In genomic region chr13:42720858-42721219, GRCh38 we compare ENCODE assay signal across 18 cellular contexts.
DNase-seq lines count a peak whose midpoint lies in the region; TF ChIP-seq lines count a peak whose summit lies in the region.
"Had no signal": no experiment of that assay in that cellular context is flagged by ENCODE, and none has a peak within 500 bp of the region (broad histone marks: within the 10 kb centered on the region; RNA-seq: fewer than 3 reads in every experiment).

No MANE protein-coding gene starts in this region.

- no peaks in the 10 kb centered on the region for H3K27me3 Mint-ChIP-seq in MCF 10A (ENCODE audit: insufficient read depth, unreplicated experiment)
- no peaks in the 10 kb centered on the region for H3K27me3 Mint-ChIP-seq in type B pancreatic cell
- no peaks in the 10 kb centered on the region for H3K27me3 Mint-ChIP-seq in nephron progenitor cell (ENCODE audit: low read depth, poor library complexity)

- H3K9me3 ChIP-seq in breast epithelium (no peaks in the 10 kb centered on the region), SJSA1 (replicated peaks) (no peaks in the 10 kb centered on the region), esophagus squamous epithelium (no peaks in the 10 kb centered on the region)
- H3K9me3 ChIP-seq: right lobe of liver had no signal

- H3K27me3 ChIP-seq in breast epithelium, result no peaks in the 10 kb centered on the region
- no peaks in the 10 kb centered on the region for H3K27me3 ChIP-seq in SJSA1 (replicated peaks)
- no peaks in the 10 kb centered on the region for H3K27me3 ChIP-seq in esophagus squamous epithelium
- H3K27me3 ChIP-seq: right lobe of liver had no signal

- H3K4me3 Mint-ChIP-seq in MCF 10A (ENCODE audit: unreplicated experiment), result peak overlapping the region; percentile 29
- no peak overlapping the region for H3K4me3 Mint-ChIP-seq in type B pancreatic cell
- no peak overlapping the region for H3K4me3 Mint-ChIP-seq in nephron progenitor cell
- H3K4me3 Mint-ChIP-seq: naive thymus-derived CD4-positive, alpha-beta T cell had no signal

- H3K36me3 Mint-ChIP-seq in MCF 10A (ENCODE audit: insufficient read depth, unreplicated experiment) (no peaks in the 10 kb centered on the region), type B pancreatic cell (no peaks in the 10 kb centered on the region), nephron progenitor cell (ENCODE audit: low read depth) (no peaks in the 10 kb centered on the region)
- H3K36me3 Mint-ChIP-seq: naive thymus-derived CD4-positive, alpha-beta T cell had no signal

- in situ Hi-C loops in GM13976 (cut with MboI; ENCODE audit: low sequenced_read_pairs, unreplicated experiment), result no loop called here

- H3K4me1 Mint-ChIP-seq in MCF 10A (ENCODE audit: insufficient read depth, unreplicated experiment), result peaks cover 21% of the 10 kb centered on the region
- H3K4me1 Mint-ChIP-seq in type B pancreatic cell (ENCODE audit: unreplicated experiment), result no peaks in the 10 kb centered on the region
- no peaks in the 10 kb centered on the region for H3K4me1 Mint-ChIP-seq in nephron progenitor cell

- H3K36me3 ChIP-seq in breast epithelium (no peaks in the 10 kb centered on the region), SJSA1 (no peaks in the 10 kb centered on the region), esophagus squamous epithelium (no peaks in the 10 kb centered on the region)
- H3K36me3 ChIP-seq: right lobe of liver had no signal

- DNase-seq in MCF 10A (ENCODE audit: unreplicated experiment) (no peak), breast epithelium (ENCODE audit: low spot score in 2 of 2) (no peak), SJSA1 (ENCODE audit: low read depth in 1 of 2, low spot score in 2 of 2) (no peak), esophagus squamous epithelium (lab: John Stamatoyannopoulos, UW) (no peak), type B pancreatic cell (ENCODE audit: extremely low spot score, unreplicated experiment) (no peak), GM13976 (ENCODE audit: low spot score) (no peak), nephron progenitor cell (no peak), NCI-H1694 treated with DMSO at 0.1 percent for 48 hours (lab: John Stamatoyannopoulos, UW) (no peak)
- DNase-seq: activated effector memory CD4-positive, alpha-beta T cell treated with Interleukin-2 at 50 U/mL for 16 hours; DMS 273 treated with DMSO at 0.1 percent for 48 hours; islet precursor cell; naive thymus-derived CD4-positive, alpha-beta T cell; NCI-H187 treated with DMSO at 0.1 percent for 48 hours; right lobe of liver had no signal

- H3K27ac Mint-ChIP-seq in MCF 10A (ENCODE audit: low read depth, unreplicated experiment), result peak overlapping the region; percentile 91
- peak overlapping the region; percentile 78 for H3K27ac Mint-ChIP-seq in type B pancreatic cell
- no peak overlapping the region for H3K27ac Mint-ChIP-seq in nephron progenitor cell
- H3K27ac Mint-ChIP-seq: naive thymus-derived CD4-positive, alpha-beta T cell had no signal

- CTCF ChIA-PET in MCF 10A (lab: Yijun Ruan, JAX), result interaction anchor here (0.7 kb wide), 1 partner anchor 126 kb away, joined by 3 read pairs; no protein-coding TSS in a partner anchor

- no peak overlapping the region for H3K4me3 ChIP-seq in breast epithelium
- H3K4me3 ChIP-seq in SJSA1, result peak overlapping the region; percentile 9
- H3K4me3 ChIP-seq in esophagus squamous epithelium, result no peak overlapping the region
- H3K4me3 ChIP-seq: right lobe of liver, SK-N-MC had no signal

- POLR2A ChIA-PET in MCF 10A (lab: Yijun Ruan, JAX), result interaction anchor here (0.5 to 1.5 kb wide), 8 partner anchors 8 to 283 kb away, joined by 3 to 5 read pairs (median 4); no protein-coding TSS in a partner anchor

- peak overlapping the region in 1 of 2 donors; percentile 46 for H3K27ac ChIP-seq in breast epithelium
- peak overlapping the region; percentile 93 for H3K27ac ChIP-seq in SJSA1
- H3K27ac ChIP-seq in esophagus squamous epithelium, result peak overlapping the region in 3 of 4 donors; percentile 7 to 44 (median 38)
- H3K27ac ChIP-seq: C4-2B, KMS-11, parathyroid adenoma, right lobe of liver, SK-N-MC had no signal

- TF ChIP-seq CTCF in MCF 10A (IDR thresholded peaks at IDR 0.05; ENCODE audit: unreplicated experiment), result no peak
- no peak for TF ChIP-seq CTCF in breast epithelium (IDR thresholded peaks at IDR 0.05)
- TF ChIP-seq CTCF in esophagus squamous epithelium (IDR thresholded peaks at IDR 0.05), result no peak
- no peak for TF ChIP-seq CTCF in type B pancreatic cell (conservative IDR thresholded peaks at IDR 0.05)
- no peak for TF ChIP-seq CTCF in GM13976 (IDR thresholded peaks at IDR 0.05; ENCODE audit: borderline replicate concordance, control extremely low read depth, extremely low read depth, insufficient read depth, missing control alignments)
- TF ChIP-seq CTCF in nephron progenitor cell (IDR thresholded peaks at IDR 0.05), result no peak

- no peaks in the 10 kb centered on the region for H3K4me1 ChIP-seq in breast epithelium
- H3K4me1 ChIP-seq in SJSA1 (replicated peaks), result peaks cover 20% of the 10 kb centered on the region
- H3K4me1 ChIP-seq in esophagus squamous epithelium, result no peaks in the 10 kb centered on the region
- H3K4me1 ChIP-seq: parathyroid adenoma, right lobe of liver had no signal

- TSS peak; percentile 92 for BruUV-seq in MCF 10A (replicated peaks; lab: Mats Ljungman, UMichigan)

- 63 to 72% methylated on average over 2 of the region's 2 CpGs for WGBS in esophagus squamous epithelium, 2 donors

- H3K9me3 Mint-ChIP-seq in MCF 10A (ENCODE audit: unreplicated experiment), result no peaks in the 10 kb centered on the region
- H3K9me3 Mint-ChIP-seq in type B pancreatic cell, result no peaks in the 10 kb centered on the region
- peaks cover 29% of the 10 kb centered on the region for H3K9me3 Mint-ChIP-seq in nephron progenitor cell
- H3K9me3 Mint-ChIP-seq: naive thymus-derived CD4-positive, alpha-beta T cell had no signal

- intact Hi-C loops in MCF 10A (cut with micrococcal nuclease) (no loop called here), breast epithelium (cut with DNase I; ENCODE audit: low total_unique reads) (no loop called here), esophagus squamous epithelium (cut with DNase I) (no loop called here)

- TF ChIP-seq POLR2A in breast epithelium (IDR thresholded peaks at IDR 0.05), result no peak
- no peak for TF ChIP-seq POLR2A in esophagus squamous epithelium (IDR thresholded peaks at IDR 0.05)
